ENCODE assay signal across 11 cellular contexts in the genomic region with DNA sequence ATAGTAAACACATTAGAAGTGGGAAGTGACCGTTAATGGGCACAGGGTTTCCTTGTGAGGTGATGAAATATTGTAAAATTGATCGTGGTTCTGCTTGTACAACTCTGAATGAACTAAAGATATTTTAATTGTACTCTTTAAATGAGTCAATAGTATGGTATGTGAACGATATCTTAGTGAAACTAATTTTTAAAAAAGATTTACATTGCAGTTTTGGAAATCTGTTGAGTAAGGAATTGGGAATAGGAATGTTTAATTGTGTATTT. TPM values are rescaled to one million over a fixed set of nuclear protein-coding genes. Genes with fewer than 3 reads are reported as not detected.
DNase-seq lines count a peak whose midpoint lies in the region; ATAC-seq and TF ChIP-seq lines count a peak whose summit lies in the region.
"Had no signal": no experiment of that assay in that cellular context is flagged by ENCODE, and none has a peak within 500 bp of the region (broad histone marks: within the 10 kb centered on the region; RNA-seq: fewer than 3 reads in every experiment).

No MANE protein-coding gene starts in this region.

- H3K36me3 ChIP-seq in DOHH2 (ENCODE audit: control insufficient read depth, low read length) (peaks cover 22% of the 10 kb centered on the region), MG63 (peaks cover 13% of the 10 kb centered on the region), neural progenitor cell (peaks cover 2% of the 10 kb centered on the region)

- H3K4me1 ChIP-seq in DOHH2 (ENCODE audit: control insufficient read depth, low read length) (peaks cover 33% of the 10 kb centered on the region), neural progenitor cell (peaks cover 10% of the 10 kb centered on the region)

- no peaks in the 10 kb centered on the region for H3K9me2 ChIP-seq in DOHH2 (replicated peaks; ENCODE audit: control insufficient read depth, low read length)

- peaks cover 2% of the 10 kb centered on the region for H3K27me3 Mint-ChIP-seq in neural progenitor cell (ENCODE audit: insufficient read depth, low read depth)

- TF ChIP-seq CTCF in DOHH2 (IDR thresholded peaks at IDR 0.05; ENCODE audit: low read depth, low read length, poor library complexity, severe bottlenecking) (no peak), cardiac fibroblast (IDR thresholded peaks at IDR 0.05; ENCODE audit: low read depth, low read length) (no peak), neural progenitor cell (IDR thresholded peaks at IDR 0.05) (no peak)

- peak overlapping the region; percentile 76 for H3K9ac ChIP-seq in neural progenitor cell

- H3K9me3 ChIP-seq in DOHH2 (ENCODE audit: control insufficient read depth, insufficient read depth, low read length) (no peaks in the 10 kb centered on the region), MG63 (no peaks in the 10 kb centered on the region), neural progenitor cell (ENCODE audit: low read depth) (no peaks in the 10 kb centered on the region)

- no peaks in the 10 kb centered on the region for H3K9me3 Mint-ChIP-seq in neural progenitor cell

- H3K79me2 ChIP-seq in DOHH2 (ENCODE audit: control insufficient read depth, low read length) (peaks cover 83% of the 10 kb centered on the region), neural progenitor cell (ENCODE audit: low read depth) (peaks cover 82% of the 10 kb centered on the region)

- no peak for DNase-seq in MG63
- DNase-seq in cardiac fibroblast (ENCODE audit: low read depth in 2 of 2): peak; percentile 18 to 35
- no peak for DNase-seq in neural progenitor cell (ENCODE audit: low spot score)
- DNase-seq in islet precursor cell: no peak
- no peak for DNase-seq in midbrain (lab: John Stamatoyannopoulos, UW)
- no peak for DNase-seq in NCI-H82 treated with DMSO at 0.1 percent for 48 hours (lab: John Stamatoyannopoulos, UW; ENCODE audit: unreplicated experiment)
- DNase-seq: activated gamma-delta T cell; kidney glomerular epithelial cell; NK-92 treated with Interleukin-12 subunit alpha and Interleukin-12 subunit beta, amount 100 ng/mL, for 24 hours had no signal

- peak overlapping the region; percentile 95 for H3K4me3 Mint-ChIP-seq in neural progenitor cell

- H3F3A ChIP-seq in DOHH2 (ENCODE audit: control insufficient read depth, insufficient read depth) (no peaks in the 10 kb centered on the region), neural progenitor cell (ENCODE audit: low read depth) (peaks cover 29% of the 10 kb centered on the region)

- no peak overlapping the region for H2AFZ ChIP-seq in neural progenitor cell (replicated peaks)

- no peak overlapping the region for H3K27ac ChIP-seq in DOHH2 (ENCODE audit: low read depth, low read length)
- H3K27ac ChIP-seq in neural progenitor cell: no peak overlapping the region

- H3K4me1 Mint-ChIP-seq in neural progenitor cell: peaks cover 35% of the 10 kb centered on the region

- peaks cover 5% of the 10 kb centered on the region for H3K36me3 Mint-ChIP-seq in neural progenitor cell

- ATAC-seq in HG02840 (IDR thresholded peaks at IDR 0.05; ENCODE audit: low FRiP score, unreplicated experiment): no peak

- no peaks in the 10 kb centered on the region for H4K20me1 ChIP-seq in DOHH2 (ENCODE audit: control insufficient read depth, insufficient read depth, low read depth, low read length)
- peaks cover 21% of the 10 kb centered on the region for H4K20me1 ChIP-seq in neural progenitor cell (ENCODE audit: low read depth)

- no peak overlapping the region for H3K27ac Mint-ChIP-seq in neural progenitor cell

- peak overlapping the region; percentile 88 for H3K4me3 ChIP-seq in DOHH2 (ENCODE audit: low read length)
- peak overlapping the region; percentile 66 for H3K4me3 ChIP-seq in MG63
- peak overlapping the region in 1 of 2 donors; percentile 87 for H3K4me3 ChIP-seq in cardiac fibroblast (replicated peaks in 1 of 2; ENCODE audit: low read depth in 2 of 2, low read length in 2 of 2)
- H3K4me3 ChIP-seq in neural progenitor cell: peak overlapping the region; percentile 82

- H3K27me3 ChIP-seq in DOHH2 (ENCODE audit: control insufficient read depth, low read length): no peaks in the 10 kb centered on the region
- H3K27me3 ChIP-seq in MG63: no peaks in the 10 kb centered on the region
- no peaks in the 10 kb centered on the region for H3K27me3 ChIP-seq in neural progenitor cell

- H3K4me2 ChIP-seq in DOHH2 (ENCODE audit: low read length) (peak overlapping the region; percentile 61), neural progenitor cell (peak overlapping the region; percentile 94)

RNA-seq across cellular contexts. Expression of gene ZNF410, which starts 1.7 kb away (rescaled TPM):
- 50.9 and 68.0 TPM in 2 replicates for total RNA-seq in MG63 (2014; rRNA removed; shearing (Covaris generic); ENCODE audit: low replicate concordance)
- 55.1 and 56.4 TPM in 2 replicates for total RNA-seq in neural progenitor cell (ENCODE audit: low replicate concordance)

RNA-seq across cellular contexts. Expression of gene PTGR2, which starts 36.8 kb away (rescaled TPM):
- 4.8 and 6.2 TPM in 2 replicates for total RNA-seq in MG63 (2014; rRNA removed; shearing (Covaris generic); ENCODE audit: low replicate concordance)
- 18.8 and 87.2 TPM in 2 replicates for total RNA-seq in neural progenitor cell (ENCODE audit: low replicate concordance)

Comparison
In these comparisons a context has a peak if more than half of its experiments do, and no peak if none do; other contexts are left out.
1. DNase-seq: peak in cardiac fibroblast (2 of 2); none in MG63 (single experiment), neural progenitor cell (single experiment), islet precursor cell (single experiment), midbrain (single experiment) and NCI-H82 treated with DMSO at 0.1 percent for 48 hours (single experiment).